12 cellular contexts compared by ENCODE assay signal in genomic region chr4:8260656-8261111, GRCh38. TPM values are rescaled to one million over a fixed set of nuclear protein-coding genes. Genes with fewer than 3 reads are reported as not detected.
DNase-seq lines count a peak whose midpoint lies in the region; ATAC-seq, FAIRE-seq and TF ChIP-seq lines count a peak whose summit lies in the region.
"Had no signal": no experiment of that assay in that cellular context is flagged by ENCODE, and none has a peak within 500 bp of the region (broad histone marks: within the 10 kb centered on the region; RNA-seq: fewer than 3 reads in every experiment).

No MANE protein-coding gene starts in this region.

- H3K9ac ChIP-seq in mesenchymal stem cell (ENCODE audit: low read length) = peak overlapping the region; percentile 57

- H3K18ac ChIP-seq in mesenchymal stem cell (ENCODE audit: low read depth in 1 of 2, low read length in 2 of 2) = peak overlapping the region; percentile 30 to 78

- no peak overlapping the region for H2BK5ac ChIP-seq in mesenchymal stem cell (ENCODE audit: low read depth, low read length, poor library complexity, severe bottlenecking)

- H3K27me3 ChIP-seq in breast epithelium (no peaks in the 10 kb centered on the region), mesenchymal stem cell (ENCODE audit: control insufficient read depth in 1 of 2, insufficient read depth in 1 of 2, low read length in 2 of 2) (peaks cover 0 to 9% of the 10 kb centered on the region in 2 experiments)

- no peak for FAIRE-seq in A549 (lab: Jason Lieb, UNC)

- peak overlapping the region; percentile 47 for H2AFZ ChIP-seq in mesenchymal stem cell (ENCODE audit: low read depth, low read length)

- TF ChIP-seq RAD21 in A549 (conservative IDR thresholded peaks at IDR 0.05 in 1 of 2, IDR thresholded peaks at IDR 0.05 in 1 of 2) = no peak

- TF ChIP-seq CTCF in A549 (IDR thresholded peaks at IDR 0.05) (no peak), breast epithelium (IDR thresholded peaks at IDR 0.05) (no peak)

- no peaks in the 10 kb centered on the region for H3K36me3 ChIP-seq in breast epithelium
- no peaks in the 10 kb centered on the region for H3K36me3 ChIP-seq in mesenchymal stem cell (ENCODE audit: control insufficient read depth in 1 of 2, insufficient read depth in 2 of 2, low read depth in 1 of 2, low read length in 2 of 2)

- H3K23ac ChIP-seq in mesenchymal stem cell (ENCODE audit: low read length in 2 of 2) = no peak overlapping the region

- peak overlapping the region; percentile 62 to 75; a peak in 5 of 6 replicates for H3K27ac ChIP-seq in A549
- peak overlapping the region; percentile 36 to 77 for H3K27ac ChIP-seq in breast epithelium
- H3K27ac ChIP-seq in mesenchymal stem cell (ENCODE audit: low read length, poor library complexity, severe bottlenecking) = peak overlapping the region; percentile 54

- no peak overlapping the region for H2BK15ac ChIP-seq in mesenchymal stem cell (ENCODE audit: low read depth, poor library complexity, severe bottlenecking)

- peaks cover 19% of the 10 kb centered on the region; the same call in 2 of the 3 replicates for H3K4me1 ChIP-seq in A549
- H3K4me1 ChIP-seq in breast epithelium = peaks cover 2 to 3% of the 10 kb centered on the region in 2 donors
- peaks cover 40% of the 10 kb centered on the region for H3K4me1 ChIP-seq in mesenchymal stem cell (ENCODE audit: control insufficient read depth, insufficient read depth, low read depth, low read length)

- no peak overlapping the region for H3K4me3 Mint-ChIP-seq in activated naive CD8-positive, alpha-beta T cell treated with anti-CD3 and anti-CD28 coated beads for 36 hours
- no peak overlapping the region for H3K4me3 Mint-ChIP-seq in T-helper 2 cell treated with Interferon-gamma antibody and Interleukin-4, amounts not matched to agents 5 μg/mL and 100 μg/mL, for 36 hours
- H3K4me3 Mint-ChIP-seq: CD4-positive, CD25-positive, alpha-beta regulatory T cell had no signal

- peak in 1 of 2 experiments; percentile 56; a peak in 3 of 6 replicates for ATAC-seq in A549
- ATAC-seq in HG02678 (IDR thresholded peaks at IDR 0.05; ENCODE audit: unreplicated experiment) = no peak
- ATAC-seq: esophagus mucosa had no signal

- H3K4me2 ChIP-seq in A549 (peak overlapping the region; percentile 33; the same call in 1 of the 3 replicates), mesenchymal stem cell (ENCODE audit: low read length, poor library complexity, severe bottlenecking) (no peak overlapping the region)

- H3K14ac ChIP-seq in mesenchymal stem cell (ENCODE audit: low read length in 2 of 2) = peak overlapping the region in 1 of 2 experiments; percentile 19

- CTCF ChIA-PET in A549 (lab: Yijun Ruan, JAX) (interaction anchor here (0.9 kb wide), 1 partner anchor 142 kb away, joined by 4 read pairs; no protein-coding TSS in a partner anchor), HEK293T (lab: Yijun Ruan, JAX) (interaction anchor here (1.1 kb wide), 1 partner anchor 19 kb away, joined by 3 read pairs; no protein-coding TSS in a partner anchor)

- H3K27me3 Mint-ChIP-seq in activated naive CD8-positive, alpha-beta T cell treated with anti-CD3 and anti-CD28 coated beads for 36 hours = no peaks in the 10 kb centered on the region
- no peaks in the 10 kb centered on the region for H3K27me3 Mint-ChIP-seq in T-helper 2 cell treated with Interferon-gamma antibody and Interleukin-4, amounts not matched to agents 5 μg/mL and 100 μg/mL, for 36 hours (ENCODE audit: low read depth)

- peak overlapping the region in 1 of 2 experiments; percentile 69 for H2BK12ac ChIP-seq in mesenchymal stem cell (ENCODE audit: low read length in 2 of 2)

- TF ChIP-seq POLR2A in A549 (IDR thresholded peaks at IDR 0.05; ENCODE audit: low read length) = no peak
- TF ChIP-seq POLR2A in breast epithelium (IDR thresholded peaks at IDR 0.05) = no peak

- H3K4ac ChIP-seq in mesenchymal stem cell (ENCODE audit: low read depth in 1 of 2, low read length in 2 of 2) = peak overlapping the region; percentile 3 to 96

- H3K9me3 ChIP-seq in A549 = no peaks in the 10 kb centered on the region
- no peaks in the 10 kb centered on the region for H3K9me3 ChIP-seq in breast epithelium
- no peaks in the 10 kb centered on the region for H3K9me3 ChIP-seq in mesenchymal stem cell (ENCODE audit: control insufficient read depth, low read length)

- H4K91ac ChIP-seq in mesenchymal stem cell (ENCODE audit: low read length) = peak overlapping the region; percentile 96

- H3K4me3 ChIP-seq in A549 (no peak overlapping the region), breast epithelium (no peak overlapping the region), mesenchymal stem cell (ENCODE audit: insufficient read depth in 1 of 2, low read depth in 1 of 2, low read length in 2 of 2) (no peak overlapping the region)

- DNase-seq in A549 (ENCODE audit: low read depth in 1 of 2, low spot score in 1 of 2) = peak in 1 of 2 experiments; percentile 52
- peak; percentile 50 for DNase-seq in HEK293T (ENCODE audit: extremely low spot score)
- DNase-seq in breast epithelium (ENCODE audit: low spot score in 2 of 2) = peak in 1 of 2 donors; percentile 33
- DNase-seq in mesenchymal stem cell = peak; percentile 95
- no peak for DNase-seq in NCI-H2227 (lab: John Stamatoyannopoulos, UW; ENCODE audit: unreplicated experiment)
- DNase-seq in activated naive CD8-positive, alpha-beta T cell treated with anti-CD3 and anti-CD28 coated beads for 36 hours = no peak
- DNase-seq in T-helper 2 cell treated with Interferon-gamma antibody and Interleukin-4, amounts not matched to agents 5 μg/mL and 100 μg/mL, for 36 hours (ENCODE audit: low spot score) = no peak
- DNase-seq: activated naive CD4-positive, alpha-beta T cell treated with Interleukin-2 at 50 U/mL for 16 hours; CD4-positive, CD25-positive, alpha-beta regulatory T cell had no signal

- no peaks in the 10 kb centered on the region for H3K79me1 ChIP-seq in mesenchymal stem cell (replicated peaks; ENCODE audit: low read length, poor library complexity, severe bottlenecking)

- H3K36me3 Mint-ChIP-seq in activated naive CD8-positive, alpha-beta T cell treated with anti-CD3 and anti-CD28 coated beads for 36 hours = no peaks in the 10 kb centered on the region
- no peaks in the 10 kb centered on the region for H3K36me3 Mint-ChIP-seq in T-helper 2 cell treated with Interferon-gamma antibody and Interleukin-4, amounts not matched to agents 5 μg/mL and 100 μg/mL, for 36 hours (ENCODE audit: low read depth)
- H3K36me3 Mint-ChIP-seq: CD4-positive, CD25-positive, alpha-beta regulatory T cell had no signal

- H2AK5ac ChIP-seq in mesenchymal stem cell (ENCODE audit: low read length, severe bottlenecking) = no peak overlapping the region

- POLR2A ChIA-PET in A549 (lab: Yijun Ruan, JAX) = no interaction called here
- POLR2A ChIA-PET in HEK293T (lab: Yijun Ruan, JAX) = no interaction called here

- intact Hi-C loops in breast epithelium (cut with DNase I; ENCODE audit: low total_unique reads) = no loop called here

- H3K4me1 Mint-ChIP-seq in activated naive CD8-positive, alpha-beta T cell treated with anti-CD3 and anti-CD28 coated beads for 36 hours = peaks cover 2% of the 10 kb centered on the region
- H3K4me1 Mint-ChIP-seq in T-helper 2 cell treated with Interferon-gamma antibody and Interleukin-4, amounts not matched to agents 5 μg/mL and 100 μg/mL, for 36 hours (ENCODE audit: low read depth) = no peaks in the 10 kb centered on the region

- no peak overlapping the region for H3K27ac Mint-ChIP-seq in activated naive CD8-positive, alpha-beta T cell treated with anti-CD3 and anti-CD28 coated beads for 36 hours
- H3K27ac Mint-ChIP-seq in T-helper 2 cell treated with Interferon-gamma antibody and Interleukin-4, amounts not matched to agents 5 μg/mL and 100 μg/mL, for 36 hours = no peak overlapping the region
- H3K27ac Mint-ChIP-seq: CD4-positive, CD25-positive, alpha-beta regulatory T cell had no signal

- no peaks in the 10 kb centered on the region for H3K9me3 Mint-ChIP-seq in activated naive CD8-positive, alpha-beta T cell treated with anti-CD3 and anti-CD28 coated beads for 36 hours
- no peaks in the 10 kb centered on the region for H3K9me3 Mint-ChIP-seq in T-helper 2 cell treated with Interferon-gamma antibody and Interleukin-4, amounts not matched to agents 5 μg/mL and 100 μg/mL, for 36 hours

- H2BK120ac ChIP-seq in mesenchymal stem cell (ENCODE audit: low read depth, low read length) = peak overlapping the region; percentile 86

- WGBS in A549 (ENCODE audit: missing lambda C conversion rate) = 8% methylated on average over 11 of the region's 13 CpGs
- 8% methylated on average over 6 of the region's 13 CpGs for WGBS in mesenchymal stem cell

- no peak for TF ChIP-seq EP300 in A549 (IDR thresholded peaks at IDR 0.05)

- peak overlapping the region; percentile 92 for H4K8ac ChIP-seq in mesenchymal stem cell (ENCODE audit: low read length)

TF ChIP-seq in A549, 52 proteins besides CTCF, POLR2A, EP300 and RAD21:
- TF ChIP-seq CHD4 (IDR thresholded peaks at IDR 0.05; ENCODE audit: borderline replicate concordance) (no peak), CEBPB (IDR thresholded peaks at IDR 0.05) (0 out of 4 replicates have a peak, but pooled peaks of 1 of the 2 experiments have one; percentile 15), FOXS1 (CRISPR knock-in tag; IDR thresholded peaks at IDR 0.05) (no peak), FOSL2 (IDR thresholded peaks at IDR 0.05) (no peak), FOSL2 (CRISPR knock-in tag; IDR thresholded peaks at IDR 0.05) (peak; percentile 48; the same call in 1 of the 2 replicates)

TF ChIP-seq in HEK293T, 16 proteins besides CTCF, POLR2A, EP300 and RAD21 (continues in another document):
- TF ChIP-seq LEF1 (IDR thresholded peaks at IDR 0.05; ENCODE audit: borderline replicate concordance) (no peak), PKNOX1 (IDR thresholded peaks at IDR 0.05) (no peak), FOXK2 (IDR thresholded peaks at IDR 0.05) (no peak), ZNF384 (IDR thresholded peaks at IDR 0.05) (no peak)

RNA-seq across cellular contexts. Expression of gene HTRA3, which starts 8.9 kb away (rescaled TPM):
- polyA plus RNA-seq in A549 (2011; rRNA removed) (7.4 and 9.2 TPM in 2 replicates), A549 (2017; fragmentation: RNase III; extraction: RNeasy Plus Mini Kit Qiagen cat#74134 plus additional on column Dnase treatment) (4.6 to 8.0 TPM (median 4.9 TPM) in 3 replicates)
- polyA plus RNA-seq in A549 (2012; cell fraction: cytosol; rRNA removed) = 11.8 and 19.5 TPM in 2 replicates
- 18.5 and 23.8 TPM in 2 replicates for polyA plus RNA-seq in A549 (2012; cell fraction: nucleus; rRNA removed)
- polyA minus RNA-seq in A549 (2011; rRNA and poly(A)+ RNA removed) = 5.4 and 5.6 TPM in 2 replicates
- total RNA-seq in breast epithelium = 10 to 100 TPM in 2 of 3 donors, 1 to 10 TPM in 1; 8.5 to 53.9 (median 19.7) TPM
- 88.3 TPM for polyA plus RNA-seq in mesenchymal stem cell (2013, experiment 1 of 2)
- polyA plus RNA-seq in mesenchymal stem cell (2013, experiment 2 of 2) = 87.5 TPM
- total RNA-seq in activated naive CD8-positive, alpha-beta T cell treated with anti-CD3 and anti-CD28 coated beads for 36 hours = not detected
- total RNA-seq: CD4-positive, CD25-positive, alpha-beta regulatory T cell; mononuclear cell had no signal
- polyA plus RNA-seq: CD4-positive, CD25-positive, alpha-beta regulatory T cell had no signal

Comparison
In these comparisons a context has a peak if more than half of its experiments do, and no peak if none do; other contexts are left out.
1. DNase-seq: peak in HEK293T (single experiment) and mesenchymal stem cell (single experiment); none in NCI-H2227 (single experiment), activated naive CD8-positive, alpha-beta T cell treated with anti-CD3 and anti-CD28 coated beads for 36 hours (single experiment) and T-helper 2 cell treated with Interferon-gamma antibody and Interleukin-4, amounts not matched to agents 5 μg/mL and 100 μg/mL, for 36 hours (single experiment).
2. RNA of gene HTRA3, which starts 8.9 kb away (total RNA-seq): 8.5 to 53.9 TPM in breast epithelium; not detected in activated naive CD8-positive, alpha-beta T cell treated with anti-CD3 and anti-CD28 coated beads for 36 hours; every median in the first group is over 4 times any median in the second.
3. Peak in every context shown above with its lines, with median percentiles within 50 percentile points of each other: H3K27ac ChIP-seq.